Comparison of ENCODE assay signal across 9 cellular contexts in the genomic region with DNA sequence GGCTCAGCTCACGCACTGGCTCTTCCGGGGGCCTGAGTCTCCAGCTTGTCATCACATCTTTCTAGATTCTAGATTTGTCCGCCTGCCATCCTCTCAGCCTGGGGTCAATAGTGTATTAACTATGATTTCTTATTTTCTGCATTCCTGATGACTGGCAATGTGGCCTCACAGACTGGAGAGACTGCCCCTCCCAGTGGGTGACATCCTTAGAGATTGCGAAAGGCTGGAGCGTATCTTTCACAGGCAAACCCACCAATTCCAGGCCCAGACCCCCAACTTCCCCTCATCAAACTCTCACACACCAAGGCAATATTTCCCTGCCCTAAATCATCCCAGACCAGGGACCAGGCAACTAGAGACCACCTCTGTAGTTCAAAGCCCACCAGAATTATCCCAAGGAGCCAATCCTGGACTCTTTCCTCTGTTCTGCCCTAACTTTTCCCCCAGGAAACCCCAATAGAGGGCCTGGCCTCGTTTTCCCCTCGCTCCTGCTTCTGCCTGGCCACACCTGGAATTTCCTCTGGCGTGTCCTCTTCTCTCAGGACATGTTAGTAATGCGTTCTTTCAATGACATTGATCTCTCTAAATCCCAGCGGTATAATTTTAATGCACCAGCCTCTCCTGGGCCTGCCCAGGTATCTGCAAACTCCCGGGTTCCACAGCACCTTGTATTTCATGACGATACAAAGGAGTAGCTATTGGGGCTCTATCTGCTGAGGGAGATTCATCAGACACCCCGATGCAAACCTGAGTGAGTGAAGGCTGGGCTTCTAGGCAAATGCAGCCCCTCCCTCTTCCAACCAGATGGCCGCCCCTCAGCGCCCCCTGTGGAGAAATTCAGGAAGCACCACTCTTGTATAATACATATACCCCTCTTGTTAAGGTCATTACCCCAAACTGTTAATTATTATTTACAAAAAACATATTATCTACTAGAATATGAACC. TPM values are rescaled to one million over a fixed set of nuclear protein-coding genes. Genes with fewer than 3 reads are reported as not detected.
DNase-seq lines count a peak whose midpoint lies in the region; ATAC-seq lines count a peak whose summit lies in the region.
"Had no signal": no experiment of that assay in that cellular context is flagged by ENCODE, and none has a peak within 500 bp of the region (broad histone marks: within the 10 kb centered on the region; RNA-seq: fewer than 3 reads in every experiment).

No MANE protein-coding gene starts in this region.

- no peak for ATAC-seq in GM21515 (IDR thresholded peaks at IDR 0.05; ENCODE audit: unreplicated experiment)
- ATAC-seq in HG03469 (IDR thresholded peaks at IDR 0.05; ENCODE audit: unreplicated experiment), result no peak

- peak; percentile 58 for DNase-seq in activated effector memory CD4-positive, alpha-beta T cell treated with anti-CD3 and anti-CD28 coated beads, Interleukin-2, amount 50 U/mL, for 16 hours
- DNase-seq in activated effector memory CD4-positive, alpha-beta T cell treated with Interleukin-2 at 50 U/mL for 16 hours, result no peak
- peak; percentile 91 for DNase-seq in NCI-H1694 (lab: John Stamatoyannopoulos, UW)
- peak; percentile 42 for DNase-seq in dermis blood vessel endothelial cell
- peak; percentile 24 for DNase-seq in stimulated activated CD4-positive, alpha-beta T cell treated with anti-CD3 and anti-CD28 coated beads, Interleukin-1b, Interleukin-23, amount 100 ng/mL, for 48 hours
- no peak for DNase-seq in NCI-H146 treated with DMSO at 0.1 percent for 48 hours (lab: John Stamatoyannopoulos, UW; ENCODE audit: unreplicated experiment)

RNA-seq across cellular contexts. Expression of a gene that starts 2.4 kb away (rescaled TPM):
- total RNA-seq in dermis blood vessel endothelial cell, result 1.0 and 1.9 TPM in 2 replicates
- total RNA-seq: renal cortical epithelial cell had no signal

Comparison
In these comparisons a context has a peak if more than half of its experiments do, and no peak if none do; other contexts are left out.
1. DNase-seq: peak in activated effector memory CD4-positive, alpha-beta T cell treated with anti-CD3 and anti-CD28 coated beads, Interleukin-2, amount 50 U/mL, for 16 hours (single experiment), NCI-H1694 (single experiment), dermis blood vessel endothelial cell (single experiment) and stimulated activated CD4-positive, alpha-beta T cell treated with anti-CD3 and anti-CD28 coated beads, Interleukin-1b, Interleukin-23, amount 100 ng/mL, for 48 hours (single experiment); none in activated effector memory CD4-positive, alpha-beta T cell treated with Interleukin-2 at 50 U/mL for 16 hours (single experiment) and NCI-H146 treated with DMSO at 0.1 percent for 48 hours (single experiment).